ENCODE assay signal across 8 cellular contexts in genomic region chr11:57460017-57460755, GRCh38. TPM values are rescaled to one million over a fixed set of nuclear protein-coding genes. Genes with fewer than 3 reads are reported as not detected.
DNase-seq lines count a peak whose midpoint lies in the region; ATAC-seq and TF ChIP-seq lines count a peak whose summit lies in the region.

RTN4RL2 (plus strand) TSS chr11:57460528; CDS start chr11:57460866, 338 bp downstream.

- H3K36me3 Mint-ChIP-seq in activated naive CD8-positive, alpha-beta T cell treated with anti-CD3 and anti-CD28 coated beads, Interleukin-2, amount 50 U/mL, for 24 hours (ENCODE audit: low read depth), result no peaks in the 10 kb centered on the region

- H3K27ac Mint-ChIP-seq in activated naive CD8-positive, alpha-beta T cell treated with anti-CD3 and anti-CD28 coated beads, Interleukin-2, amount 50 U/mL, for 24 hours, result no peak within 1 kb of the TSS

- no peaks in the 10 kb centered on the region for H3K36me3 ChIP-seq in gastrocnemius medialis

- peaks cover 27% of the 10 kb centered on the region for H3K27me3 Mint-ChIP-seq in activated naive CD8-positive, alpha-beta T cell treated with anti-CD3 and anti-CD28 coated beads, Interleukin-2, amount 50 U/mL, for 24 hours

- TF ChIP-seq CTCF in gastrocnemius medialis (IDR thresholded peaks at IDR 0.05 in 4 of 5, conservative IDR thresholded peaks at IDR 0.05 in 1 of 5), result peak in 1 of 5 experiments; percentile 18

- no peaks in the 10 kb centered on the region for H3K9me3 ChIP-seq in gastrocnemius medialis

- peak; percentile 34 for ATAC-seq in activated naive CD8-positive, alpha-beta T cell treated with anti-CD3 and anti-CD28 coated beads, Interleukin-2, amount 50 U/mL, for 24 hours
- no peak for ATAC-seq in gastrocnemius medialis

- no peak for TF ChIP-seq POLR2A in gastrocnemius medialis (IDR thresholded peaks at IDR 0.05)

- no peak within 1 kb of the TSS for H3K27ac ChIP-seq in gastrocnemius medialis

- H3K4me3 Mint-ChIP-seq in activated naive CD8-positive, alpha-beta T cell treated with anti-CD3 and anti-CD28 coated beads, Interleukin-2, amount 50 U/mL, for 24 hours, result peak within 1 kb of the TSS; percentile 61

- DNase-seq in NCI-H2081 (lab: John Stamatoyannopoulos, UW), result peak; percentile 16 to 26
- DNase-seq in NCI-H2081 treated with DMSO at 0.1 percent for 48 hours (lab: John Stamatoyannopoulos, UW), result no peak
- peak; percentile 100 for DNase-seq in HuH-7 (ENCODE audit: low spot score)
- peak; percentile 57 for DNase-seq in RPMI7951 (ENCODE audit: low read depth)
- peak; percentile 66 for DNase-seq in activated naive CD8-positive, alpha-beta T cell treated with anti-CD3 and anti-CD28 coated beads, Interleukin-2, amount 50 U/mL, for 24 hours
- DNase-seq in hepatic stellate cell (ENCODE audit: low spot score), result peak; percentile 70
- DNase-seq in gastrocnemius medialis, result no peak
- DNase-seq in kidney glomerular epithelial cell (lab: John Stamatoyannopoulos, UW), result no peak

- peaks cover 21 to 30% of the 10 kb centered on the region in 2 donors for H3K4me1 ChIP-seq in gastrocnemius medialis

- H3K27me3 ChIP-seq in gastrocnemius medialis, result peaks cover 22 to 42% (median 33%) of the 10 kb centered on the region in 3 donors

- in situ Hi-C loops in gastrocnemius medialis (cut with MboI; ENCODE audit: low sequenced_read_pairs in 4 of 4), result loop anchor here in 1 of 4 donors (25.0 kb wide), 2 partner anchors 177 to 1052 kb away; partner anchors contain the start of genes OR5B21 and YPEL4

- H3K9me3 Mint-ChIP-seq in activated naive CD8-positive, alpha-beta T cell treated with anti-CD3 and anti-CD28 coated beads, Interleukin-2, amount 50 U/mL, for 24 hours, result no peaks in the 10 kb centered on the region

- intact Hi-C loops in gastrocnemius medialis (cut with DNase I; ENCODE audit: low total_unique reads), result no loop called here

- H3K4me1 Mint-ChIP-seq in activated naive CD8-positive, alpha-beta T cell treated with anti-CD3 and anti-CD28 coated beads, Interleukin-2, amount 50 U/mL, for 24 hours, result peaks cover 25% of the 10 kb centered on the region

- H3K4me3 ChIP-seq in gastrocnemius medialis, result peak within 1 kb of the TSS; percentile 46 to 63 (median 54)

RNA-seq across cellular contexts. Expression of gene RTN4RL2, which starts in this region (rescaled TPM):
- 0.72 and 0.88 TPM in 2 replicates for total RNA-seq in RPMI7951 (2014; rRNA removed; shearing (Covaris generic))
- 1 to 10 TPM in 1 of 4 donors, under 1 TPM in 3; 0.13 to 2.8 (median 0.77) TPM for total RNA-seq in gastrocnemius medialis

Comparison
In these comparisons a context has a peak if more than half of its experiments do, and no peak if none do; other contexts are left out.
1. DNase-seq: peak in NCI-H2081 (2 of 2), HuH-7 (single experiment), activated naive CD8-positive, alpha-beta T cell treated with anti-CD3 and anti-CD28 coated beads, Interleukin-2, amount 50 U/mL, for 24 hours (single experiment) and hepatic stellate cell (single experiment); none in NCI-H2081 treated with DMSO at 0.1 percent for 48 hours (single experiment), gastrocnemius medialis (0 of 2) and kidney glomerular epithelial cell (single experiment).
2. Peak in DNase-seq in RPMI7951; RNA of the gene not detected or under 1 TPM.